ENCODE assay signal across 22 cellular contexts in the genomic region with DNA sequence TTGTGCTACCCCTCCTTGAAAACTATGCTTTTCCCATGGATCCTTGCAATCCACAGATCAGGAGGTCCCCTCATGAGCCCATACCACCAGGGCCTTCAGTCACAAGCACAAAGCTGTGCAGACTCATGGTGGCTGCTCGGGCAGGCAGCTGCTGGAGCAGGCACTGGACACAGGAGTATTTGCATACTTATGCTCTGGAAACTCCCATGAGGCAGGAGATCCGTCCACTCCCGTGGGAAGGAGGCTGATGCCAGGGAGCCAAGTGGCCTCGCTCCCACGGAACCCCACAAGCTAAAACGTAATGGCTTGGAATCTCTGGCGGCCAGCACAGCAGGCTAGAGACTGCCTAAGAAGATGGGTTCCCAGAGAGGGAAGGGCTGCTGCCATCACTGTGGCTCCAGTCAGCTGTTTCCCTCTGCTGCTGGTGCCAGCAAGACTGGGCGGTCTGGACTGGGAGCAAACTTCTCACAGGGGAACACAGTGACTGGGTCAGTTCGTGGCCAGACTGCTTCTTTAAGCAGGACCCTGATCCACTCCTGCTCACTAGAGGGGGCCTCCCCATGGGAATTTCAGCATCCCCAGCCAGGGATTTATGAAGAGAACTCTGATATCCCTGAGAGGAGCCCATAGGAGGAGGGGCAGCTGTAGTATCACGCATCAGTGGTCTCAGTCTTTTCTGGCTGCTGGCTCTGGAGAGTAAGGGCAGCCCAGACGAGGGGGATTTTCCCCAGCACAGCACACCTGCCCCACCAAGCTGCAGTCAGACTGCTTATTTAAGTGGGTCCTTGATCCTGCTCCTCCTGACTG.
"Had no signal": no experiment of that assay in that cellular context is flagged by ENCODE, and none has a peak within 500 bp of the region (broad histone marks: within the 10 kb centered on the region; RNA-seq: fewer than 3 reads in every experiment).

No MANE protein-coding gene starts in this region.

- DNase-seq: activated CD4-positive, alpha-beta T cell treated with anti-CD3 and anti-CD28 coated beads for 36 hours; activated CD4-positive, alpha-beta T cell treated with anti-CD3 and anti-CD28 coated beads, Interleukin-2, amount 50 U/mL, for 4 hours; activated CD8-positive, alpha-beta memory T cell treated with anti-CD3 and anti-CD28 coated beads for 24 hours; activated CD8-positive, alpha-beta memory T cell treated with anti-CD3 and anti-CD28 coated beads, Interleukin-2, amount 50 U/mL, for 4 hours; activated naive CD4-positive, alpha-beta T cell; activated naive CD8-positive, alpha-beta T cell treated with anti-CD3 and anti-CD28 coated beads, Interleukin-2, amount 10 ng/mL, durations not matched to agents 7 days and 5 days; activated T-cell treated with anti-CD3 and anti-CD28 coated beads, Interleukin-2, amount 50 U/mL, for 24 hours; amygdala; kidney; left lung; occipital lobe; right lobe of liver; small intestine; stimulated activated CD4-positive, alpha-beta T cell treated with anti-CD3 and anti-CD28 coated beads, Interleukin-2, amount 100 ng/mL, for 24 hours; T-helper 9 cell; transverse colon; uterus had no signal

- H3K4me3 Mint-ChIP-seq: activated CD4-positive, alpha-beta T cell treated with anti-CD3 and anti-CD28 coated beads for 36 hours; activated naive CD8-positive, alpha-beta T cell treated with anti-CD3 and anti-CD28 coated beads, Interleukin-2, amount 10 ng/mL, durations not matched to agents 7 days and 5 days; activated T-cell treated with anti-CD3 and anti-CD28 coated beads, Interleukin-2, amount 50 U/mL, for 24 hours; nephron; stimulated activated effector memory CD8-positive, alpha-beta T cell treated with anti-CD3 and anti-CD28 coated beads, Interleukin-12 subunit alpha, Interleukin-12 subunit beta, amount 100 ng/mL, for 72 hours; WTC11 had no signal

- ATAC-seq: activated CD4-positive, alpha-beta T cell treated with anti-CD3 and anti-CD28 coated beads for 36 hours; left lung; right lobe of liver; stimulated activated effector memory CD8-positive, alpha-beta T cell treated with anti-CD3 and anti-CD28 coated beads, Interleukin-12 subunit alpha, Interleukin-12 subunit beta, amount 100 ng/mL, for 72 hours; WTC11 had no signal

- H3K27ac Mint-ChIP-seq: activated CD4-positive, alpha-beta T cell treated with anti-CD3 and anti-CD28 coated beads for 36 hours; activated naive CD8-positive, alpha-beta T cell treated with anti-CD3 and anti-CD28 coated beads, Interleukin-2, amount 10 ng/mL, durations not matched to agents 7 days and 5 days; activated T-cell treated with anti-CD3 and anti-CD28 coated beads, Interleukin-2, amount 50 U/mL, for 24 hours; activated T-helper 2 cell treated with anti-CD3 and anti-CD28 coated beads, Interferon-gamma antibody, Interleukin-2, Interleukin-4, amounts not matched to agents 10 μg/mL and 5 μg/mL and 100 μg/mL, durations not matched to agents 14 hours and 24 hours and 36 hours; nephron; stimulated activated effector memory CD8-positive, alpha-beta T cell treated with anti-CD3 and anti-CD28 coated beads, Interleukin-12 subunit alpha, Interleukin-12 subunit beta, amount 100 ng/mL, for 72 hours; WTC11 had no signal

- H3K4me3 ChIP-seq: left lung, right lobe of liver, transverse colon, uterus had no signal

- H3K4me1 ChIP-seq: left lung, right lobe of liver, uterus had no signal

- H3K36me3 ChIP-seq: left lung, right lobe of liver, transverse colon, uterus had no signal

- H3K9me3 ChIP-seq: right lobe of liver, transverse colon, uterus had no signal

- H3K27ac ChIP-seq: epithelial cell of prostate, left lung, right lobe of liver, transverse colon, uterus had no signal

- H3K27me3 ChIP-seq: left lung, right lobe of liver, transverse colon, uterus had no signal

- H3K9me3 Mint-ChIP-seq: nephron, WTC11 had no signal

- H3K36me3 Mint-ChIP-seq: activated naive CD8-positive, alpha-beta T cell treated with anti-CD3 and anti-CD28 coated beads, Interleukin-2, amount 10 ng/mL, durations not matched to agents 7 days and 5 days; stimulated activated effector memory CD8-positive, alpha-beta T cell treated with anti-CD3 and anti-CD28 coated beads, Interleukin-12 subunit alpha, Interleukin-12 subunit beta, amount 100 ng/mL, for 72 hours; WTC11 had no signal

- H3K4me1 Mint-ChIP-seq: activated CD4-positive, alpha-beta T cell treated with anti-CD3 and anti-CD28 coated beads for 36 hours; activated naive CD8-positive, alpha-beta T cell treated with anti-CD3 and anti-CD28 coated beads, Interleukin-2, amount 10 ng/mL, durations not matched to agents 7 days and 5 days; nephron; stimulated activated effector memory CD8-positive, alpha-beta T cell treated with anti-CD3 and anti-CD28 coated beads, Interleukin-12 subunit alpha, Interleukin-12 subunit beta, amount 100 ng/mL, for 72 hours; WTC11 had no signal

- H3K27me3 Mint-ChIP-seq: activated CD4-positive, alpha-beta T cell treated with anti-CD3 and anti-CD28 coated beads for 36 hours; activated naive CD8-positive, alpha-beta T cell treated with anti-CD3 and anti-CD28 coated beads, Interleukin-2, amount 10 ng/mL, durations not matched to agents 7 days and 5 days; activated T-cell treated with anti-CD3 and anti-CD28 coated beads, Interleukin-2, amount 50 U/mL, for 24 hours had no signal
